In the genomic region with DNA sequence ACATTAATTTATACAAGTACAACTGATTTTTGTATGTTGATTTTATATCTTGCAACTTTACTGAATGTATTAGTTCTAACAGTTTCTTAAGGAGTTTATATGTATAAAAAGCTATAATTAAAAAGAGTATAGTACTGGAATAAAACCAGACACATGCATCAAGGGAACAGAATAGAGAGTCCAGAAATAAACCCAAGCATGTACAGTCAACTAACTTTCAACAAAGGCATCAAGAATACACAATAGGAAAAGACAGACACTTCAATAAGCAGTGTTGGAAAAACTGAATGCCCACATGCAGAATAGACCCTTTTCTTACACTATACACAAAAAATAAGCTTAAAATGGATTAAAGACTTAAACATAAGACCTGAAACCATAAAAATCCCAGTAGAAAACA, we compare ENCODE assay signal across 9 cellular contexts.
"Had no signal": no experiment of that assay in that cellular context is flagged by ENCODE, and none has a peak within 500 bp of the region (broad histone marks: within the 10 kb centered on the region; RNA-seq: fewer than 3 reads in every experiment).

No MANE protein-coding gene starts in this region.

- H3K36me3 ChIP-seq: HAP-1 had no signal

- H3K4me1 ChIP-seq: HAP-1 had no signal

- H3K27ac ChIP-seq: GM23248 had no signal

- H3K4me3 ChIP-seq: GM23248, GM23338, HAP-1 had no signal

- ATAC-seq: GM23338, HCT116 had no signal

- DNase-seq: GM23248, GOT3, H7, H9, HCEC 1CT, HFFc6 had no signal

- H3K9me3 ChIP-seq: HAP-1 had no signal
